8 cellular contexts compared by ENCODE assay signal in the genomic region with DNA sequence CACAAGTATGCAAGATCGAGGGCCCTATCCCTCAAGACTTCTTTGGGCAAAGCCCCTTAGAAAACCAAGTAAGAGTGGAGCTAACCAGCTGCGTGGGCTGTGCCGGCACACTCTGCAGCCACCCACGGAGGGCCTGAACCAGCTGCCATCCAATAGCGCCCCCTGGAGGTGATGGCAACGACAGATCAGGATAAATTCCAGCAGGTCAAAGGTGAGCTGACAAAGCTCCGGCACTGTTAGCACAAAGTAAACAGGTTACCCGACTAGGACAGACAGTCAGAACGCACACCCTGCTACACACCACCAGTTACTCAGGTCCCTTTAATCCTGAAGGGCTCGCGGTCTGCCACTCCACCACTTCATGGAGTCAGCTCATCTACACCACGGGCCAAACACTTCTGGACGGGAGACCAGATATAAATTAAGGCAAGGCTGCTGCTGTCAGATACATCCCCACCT. TPM values are rescaled to one million over a fixed set of nuclear protein-coding genes. Genes with fewer than 3 reads are reported as not detected.
A peak's percentile ranks its signal among the peaks of the same experiment; 100 is the strongest.
DNase-seq lines count a peak whose midpoint lies in the region; ATAC-seq, FAIRE-seq and TF ChIP-seq lines count a peak whose summit lies in the region.

No MANE protein-coding gene starts in this region.

- no peak for TF ChIP-seq POLR2A in endothelial cell of umbilical vein (IDR thresholded peaks at IDR 0.05; ENCODE audit: low read depth, low read length)

- no peaks in the 10 kb centered on the region for H3K9me3 ChIP-seq in endothelial cell of umbilical vein (replicated peaks; ENCODE audit: control insufficient read depth, insufficient read depth, low read length)
- H3K9me3 ChIP-seq in naive thymus-derived CD4-positive, alpha-beta T cell (ENCODE audit: control insufficient read depth in 2 of 3, low read length in 3 of 3), result no peaks in the 10 kb centered on the region

- H3K4me1 Mint-ChIP-seq in activated CD8-positive, alpha-beta T cell treated with anti-CD3 and anti-CD28 coated beads for 36 hours (ENCODE audit: low read depth), result peaks cover 54% of the 10 kb centered on the region
- peaks cover 34 to 78% (median 69%) of the 10 kb centered on the region in 7 donors for H3K4me1 Mint-ChIP-seq in naive thymus-derived CD4-positive, alpha-beta T cell

- dilution Hi-C loops in endothelial cell of umbilical vein (cut with MboI; ENCODE audit: extremely low pct_ligation_motif_present, low sequenced_read_pairs), result no loop called here

- peaks cover 19% of the 10 kb centered on the region for H3K79me2 ChIP-seq in endothelial cell of umbilical vein (ENCODE audit: control insufficient read depth, insufficient read depth, low read length)

- H3K9me1 ChIP-seq in endothelial cell of umbilical vein (replicated peaks; ENCODE audit: control insufficient read depth, extremely low read depth, insufficient read depth, low read length), result no peaks in the 10 kb centered on the region

- no peak overlapping the region for H2AFZ ChIP-seq in endothelial cell of umbilical vein (ENCODE audit: low read depth, low read length)

- H3K36me3 ChIP-seq in endothelial cell of umbilical vein (ENCODE audit: control insufficient read depth in 2 of 2, extremely low read depth in 1 of 2, insufficient read depth in 2 of 2, low read length in 2 of 2), result peaks cover 0 to 30% of the 10 kb centered on the region in 2 experiments
- H3K36me3 ChIP-seq in naive thymus-derived CD4-positive, alpha-beta T cell (ENCODE audit: control insufficient read depth in 2 of 3, insufficient read depth in 3 of 3, low read length in 3 of 3), result peaks cover 0 to 62% (median 0%) of the 10 kb centered on the region in 3 experiments

- no peak overlapping the region for H3K4me3 Mint-ChIP-seq in activated CD8-positive, alpha-beta T cell treated with anti-CD3 and anti-CD28 coated beads for 36 hours
- peak overlapping the region in 6 of 10 donors; percentile 28 to 51 (median 36) for H3K4me3 Mint-ChIP-seq in naive thymus-derived CD4-positive, alpha-beta T cell

- peak; percentile 84 for TF ChIP-seq CTCF in activated CD8-positive, alpha-beta T cell treated with anti-CD3 and anti-CD28 coated beads for 36 hours (IDR thresholded peaks at IDR 0.05)
- TF ChIP-seq CTCF in endothelial cell of umbilical vein (IDR thresholded peaks at IDR 0.05; ENCODE audit: extremely low read depth in 1 of 2, insufficient read depth in 1 of 2, low read depth in 1 of 2, low read length in 2 of 2), result peak; percentile 81

- H3K9me3 Mint-ChIP-seq in activated CD8-positive, alpha-beta T cell treated with anti-CD3 and anti-CD28 coated beads for 36 hours, result no peaks in the 10 kb centered on the region
- H3K9me3 Mint-ChIP-seq in naive thymus-derived CD4-positive, alpha-beta T cell, result no peaks in the 10 kb centered on the region

- H3K27me3 Mint-ChIP-seq in activated CD8-positive, alpha-beta T cell treated with anti-CD3 and anti-CD28 coated beads for 36 hours, result no peaks in the 10 kb centered on the region
- H3K27me3 Mint-ChIP-seq in naive thymus-derived CD4-positive, alpha-beta T cell, result no peaks in the 10 kb centered on the region

- CTCF ChIA-PET in activated CD8-positive, alpha-beta T cell treated with anti-CD3 and anti-CD28 coated beads for 36 hours (lab: Charles Lee), result interaction anchor here (0.6 to 9.9 kb wide), 53 partner anchors 8 to 487 kb away, joined by 3 to 123 read pairs (median 4); a partner anchor contains a TSS
- CTCF ChIA-PET in endothelial cell of umbilical vein (lab: Charles Lee), result interaction anchor here (0.6 to 3.5 kb wide), 44 partner anchors 10 to 372 kb away, joined by 3 to 50 read pairs (median 4); a partner anchor contains a TSS
- CTCF ChIA-PET in naive thymus-derived CD4-positive, alpha-beta T cell (lab: Charles Lee), result interaction anchor here (0.6 to 3.2 kb wide), 12 partner anchors 10 to 312 kb away, joined by 3 to 12 read pairs (median 4); a partner anchor contains a TSS

- peak; percentile 25 for ATAC-seq in activated CD8-positive, alpha-beta T cell treated with anti-CD3 and anti-CD28 coated beads for 36 hours
- peak; percentile 60 for ATAC-seq in naive thymus-derived CD4-positive, alpha-beta T cell

- no TSS peak for BruUV-seq in endothelial cell of umbilical vein (replicated peaks; lab: Mats Ljungman, UMichigan)

- H3K4me2 ChIP-seq in endothelial cell of umbilical vein (ENCODE audit: insufficient read depth, low read length), result no peak overlapping the region

- FAIRE-seq in endothelial cell of umbilical vein (lab: Jason Lieb, UNC), result peak; percentile 81

- H3K4me1 ChIP-seq in endothelial cell of umbilical vein (ENCODE audit: control insufficient read depth, extremely low read depth, insufficient read depth, low read length), result peaks cover 5% of the 10 kb centered on the region
- H3K4me1 ChIP-seq in naive thymus-derived CD4-positive, alpha-beta T cell (ENCODE audit: control insufficient read depth in 2 of 2, insufficient read depth in 2 of 2, low read length in 2 of 2), result peaks cover 10 to 25% of the 10 kb centered on the region in 2 donors

- no peaks in the 10 kb centered on the region for H4K20me1 ChIP-seq in endothelial cell of umbilical vein (replicated peaks; ENCODE audit: control insufficient read depth, extremely low read depth, insufficient read depth, low read length)

- peaks cover 45% of the 10 kb centered on the region for H3K36me3 Mint-ChIP-seq in activated CD8-positive, alpha-beta T cell treated with anti-CD3 and anti-CD28 coated beads for 36 hours (ENCODE audit: low read depth)
- peaks cover 12 to 38% (median 25%) of the 10 kb centered on the region in 5 donors for H3K36me3 Mint-ChIP-seq in naive thymus-derived CD4-positive, alpha-beta T cell

- no peaks in the 10 kb centered on the region for H3K27me3 ChIP-seq in endothelial cell of umbilical vein (ENCODE audit: control insufficient read depth in 2 of 2, insufficient read depth in 2 of 2, low read length in 2 of 2)
- no peaks in the 10 kb centered on the region for H3K27me3 ChIP-seq in naive thymus-derived CD4-positive, alpha-beta T cell (ENCODE audit: control insufficient read depth in 2 of 2, insufficient read depth in 2 of 2, low read length in 2 of 2)

- POLR2A ChIA-PET in activated CD8-positive, alpha-beta T cell treated with anti-CD3 and anti-CD28 coated beads for 36 hours (lab: Charles Lee), result interaction anchor here (0.8 to 4.9 kb wide), 3 partner anchors 64 to 110 kb away, joined by 3 to 25 read pairs (median 3); a partner anchor contains a TSS
- POLR2A ChIA-PET in endothelial cell of umbilical vein (lab: Charles Lee), result interaction anchor here (0.8 kb wide), 1 partner anchor 276 kb away, joined by 3 read pairs; a partner anchor contains a TSS
- POLR2A ChIA-PET in naive thymus-derived CD4-positive, alpha-beta T cell (lab: Charles Lee), result no interaction called here

- intact Hi-C loops in activated CD8-positive, alpha-beta T cell treated with anti-CD3 and anti-CD28 coated beads for 36 hours (cut with micrococcal nuclease), result no loop called here
- intact Hi-C loops in endothelial cell of umbilical vein (cut with micrococcal nuclease), result loop anchor here (1.0 to 5.0 kb wide), 4 partner anchors 14 to 244 kb away; no protein-coding TSS in a partner anchor
- intact Hi-C loops in naive thymus-derived CD4-positive, alpha-beta T cell (cut with micrococcal nuclease), result loop anchor here (1.0 kb wide), 1 partner anchor 244 kb away; no protein-coding TSS in a partner anchor

- DNase-seq in NCI-H2081 (lab: John Stamatoyannopoulos, UW) (peak; percentile 44 to 45), NCI-H2081 treated with DMSO at 0.1 percent for 48 hours (lab: John Stamatoyannopoulos, UW) (no peak), NCI-H2196 treated with DMSO at 0.1 percent for 48 hours (lab: John Stamatoyannopoulos, UW; ENCODE audit: unreplicated experiment) (peak; percentile 68), endothelial cell of umbilical vein (ENCODE audit: low read depth, low spot score) (peak; percentile 76), superior temporal gyrus (ENCODE audit: extremely low spot score) (no peak)
- DNase-seq in activated CD8-positive, alpha-beta T cell treated with anti-CD3 and anti-CD28 coated beads for 36 hours, result peak; percentile 84
- peak in 8 of 9 donors; percentile 59 to 80 (median 71) for DNase-seq in naive thymus-derived CD4-positive, alpha-beta T cell
- peak; percentile 26 to 80 (median 68) for DNase-seq in stimulated activated naive CD4-positive, alpha-beta T cell (lab: John Stamatoyannopoulos, UW)

- H3K9ac ChIP-seq in endothelial cell of umbilical vein (replicated peaks; ENCODE audit: extremely low read depth, insufficient read depth, low read length), result no peak overlapping the region

- no peak overlapping the region for H3K27ac Mint-ChIP-seq in activated CD8-positive, alpha-beta T cell treated with anti-CD3 and anti-CD28 coated beads for 36 hours
- H3K27ac Mint-ChIP-seq in naive thymus-derived CD4-positive, alpha-beta T cell, result peak overlapping the region in 2 of 9 donors; percentile 28 to 82

- H3K4me3 ChIP-seq in endothelial cell of umbilical vein (replicated peaks in 1 of 3; ENCODE audit: insufficient read depth in 1 of 3, low read depth in 1 of 3, low read length in 3 of 3), result no peak overlapping the region
- H3K4me3 ChIP-seq in naive thymus-derived CD4-positive, alpha-beta T cell (ENCODE audit: low read length), result no peak overlapping the region

- H3K27ac ChIP-seq in endothelial cell of umbilical vein (ENCODE audit: insufficient read depth, low read depth, low read length), result no peak overlapping the region
- no peak overlapping the region for H3K27ac ChIP-seq in naive thymus-derived CD4-positive, alpha-beta T cell (ENCODE audit: low read depth, low read length)

RNA-seq across cellular contexts. Expression of a gene that starts 4.9 kb away (rescaled TPM):
- 1 to 10 TPM; 5.1 to 5.5 TPM for total RNA-seq in activated CD8-positive, alpha-beta T cell treated with anti-CD3 and anti-CD28 coated beads for 36 hours
- 8.1 and 8.5 TPM in 2 replicates for total RNA-seq in endothelial cell of umbilical vein
- polyA plus RNA-seq in endothelial cell of umbilical vein, result 5.9 TPM in 2 replicates
- polyA plus RNA-seq in endothelial cell of umbilical vein (2011; cell fraction: cytosol; rRNA removed), result 5.3 and 5.5 TPM in 2 replicates
- 7.5 and 8.9 TPM in 2 replicates for polyA plus RNA-seq in endothelial cell of umbilical vein (2011; cell fraction: nucleus; rRNA removed)
- 4.7 and 4.8 TPM in 2 replicates for polyA plus RNA-seq in endothelial cell of umbilical vein (2012)
- 14.0 and 14.8 TPM in 2 replicates for polyA minus RNA-seq in endothelial cell of umbilical vein
- polyA minus RNA-seq in endothelial cell of umbilical vein (2011; cell fraction: cytosol; rRNA and poly(A)+ RNA removed), result 3.8 TPM
- polyA minus RNA-seq in endothelial cell of umbilical vein (2011; cell fraction: nucleus; rRNA and poly(A)+ RNA removed), result 7.3 and 10.1 TPM in 2 replicates
- 10 to 100 TPM in 3 of 5 experiments, 1 to 10 TPM in 2; 5.8 to 12.9 (median 10.7) TPM for total RNA-seq in naive thymus-derived CD4-positive, alpha-beta T cell
- 1 to 10 TPM; 2.2 to 3.2 TPM for polyA plus RNA-seq in naive thymus-derived CD4-positive, alpha-beta T cell

RNA-seq across cellular contexts. Expression of a gene that starts 14.9 kb away (rescaled TPM):
- under 1 TPM; 0.34 to 0.54 TPM for total RNA-seq in activated CD8-positive, alpha-beta T cell treated with anti-CD3 and anti-CD28 coated beads for 36 hours
- total RNA-seq in endothelial cell of umbilical vein, result not detected in 2 replicates
- polyA plus RNA-seq in endothelial cell of umbilical vein, result not detected in 2 replicates
- not detected in 2 replicates for polyA plus RNA-seq in endothelial cell of umbilical vein (2011; cell fraction: cytosol; rRNA removed)
- not detected in 2 replicates for polyA plus RNA-seq in endothelial cell of umbilical vein (2011; cell fraction: nucleus; rRNA removed)
- polyA plus RNA-seq in endothelial cell of umbilical vein (2012), result not detected in 2 replicates
- polyA minus RNA-seq in endothelial cell of umbilical vein, result not detected in 2 replicates
- polyA minus RNA-seq in endothelial cell of umbilical vein (2011; cell fraction: cytosol; rRNA and poly(A)+ RNA removed), result not detected
- polyA minus RNA-seq in endothelial cell of umbilical vein (2011; cell fraction: nucleus; rRNA and poly(A)+ RNA removed), result not detected in 2 replicates
- 1 to 10 TPM in 1 of 5 experiments, under 1 TPM in 3, not detected in 1; 0.49 to 1.1 (median 0.74) TPM for total RNA-seq in naive thymus-derived CD4-positive, alpha-beta T cell
- polyA plus RNA-seq in naive thymus-derived CD4-positive, alpha-beta T cell, result not detected

RNA-seq across cellular contexts. Expression of a gene that starts 44.1 kb away (rescaled TPM):
- total RNA-seq in activated CD8-positive, alpha-beta T cell treated with anti-CD3 and anti-CD28 coated beads for 36 hours, result under 1 TPM; 0.34 to 0.36 TPM
- total RNA-seq in endothelial cell of umbilical vein, result 0.09 and 0.29 TPM in 2 replicates
- 0.08 and 0.13 TPM in 2 replicates for polyA plus RNA-seq in endothelial cell of umbilical vein
- 0.06 TPM in 1 of 2 replicates, not detected in the other for polyA plus RNA-seq in endothelial cell of umbilical vein (2011; cell fraction: cytosol; rRNA removed)
- polyA plus RNA-seq in endothelial cell of umbilical vein (2011; cell fraction: nucleus; rRNA removed), result 0.66 and 0.98 TPM in 2 replicates
- polyA plus RNA-seq in endothelial cell of umbilical vein (2012), result 0.09 TPM in 1 of 2 replicates, not detected in the other
- 0.15 and 0.29 TPM in 2 replicates for polyA minus RNA-seq in endothelial cell of umbilical vein
- not detected for polyA minus RNA-seq in endothelial cell of umbilical vein (2011; cell fraction: cytosol; rRNA and poly(A)+ RNA removed)
- 0.19 and 0.63 TPM in 2 replicates for polyA minus RNA-seq in endothelial cell of umbilical vein (2011; cell fraction: nucleus; rRNA and poly(A)+ RNA removed)
- 1 to 10 TPM in 3 of 5 experiments, under 1 TPM in 2; 0.44 to 2.0 (median 1.2) TPM for total RNA-seq in naive thymus-derived CD4-positive, alpha-beta T cell
- under 1 TPM; 0.19 to 0.22 TPM for polyA plus RNA-seq in naive thymus-derived CD4-positive, alpha-beta T cell

RNA-seq across cellular contexts. Expression of a gene that starts 48.5 kb away (rescaled TPM):
- total RNA-seq in activated CD8-positive, alpha-beta T cell treated with anti-CD3 and anti-CD28 coated beads for 36 hours, result 1 to 10 TPM; 2.1 to 2.6 TPM
- total RNA-seq in endothelial cell of umbilical vein, result not detected in 2 replicates
- polyA plus RNA-seq in endothelial cell of umbilical vein, result not detected in 2 replicates
- polyA plus RNA-seq in endothelial cell of umbilical vein (2011; cell fraction: cytosol; rRNA removed), result not detected in 2 replicates
- 0.07 TPM in 1 of 2 replicates, not detected in the other for polyA plus RNA-seq in endothelial cell of umbilical vein (2011; cell fraction: nucleus; rRNA removed)
- polyA plus RNA-seq in endothelial cell of umbilical vein (2012), result not detected in 2 replicates
- 0.10 TPM in 1 of 2 replicates, not detected in the other for polyA minus RNA-seq in endothelial cell of umbilical vein
- not detected for polyA minus RNA-seq in endothelial cell of umbilical vein (2011; cell fraction: cytosol; rRNA and poly(A)+ RNA removed)
- 0.24 and 0.29 TPM in 2 replicates for polyA minus RNA-seq in endothelial cell of umbilical vein (2011; cell fraction: nucleus; rRNA and poly(A)+ RNA removed)
- total RNA-seq in naive thymus-derived CD4-positive, alpha-beta T cell, result 1 to 10 TPM; 1.3 to 2.3 (median 1.9) TPM
- under 1 TPM; 0.56 to 0.68 TPM for polyA plus RNA-seq in naive thymus-derived CD4-positive, alpha-beta T cell

Comparison
In these comparisons a context has a peak if more than half of its experiments do, and no peak if none do; other contexts are left out.
1. DNase-seq: peak in NCI-H2081 (2 of 2), NCI-H2196 treated with DMSO at 0.1 percent for 48 hours (single experiment), activated CD8-positive, alpha-beta T cell treated with anti-CD3 and anti-CD28 coated beads for 36 hours (single experiment), endothelial cell of umbilical vein (single experiment), naive thymus-derived CD4-positive, alpha-beta T cell (8 of 9) and stimulated activated naive CD4-positive, alpha-beta T cell (6 of 6); none in NCI-H2081 treated with DMSO at 0.1 percent for 48 hours (single experiment) and superior temporal gyrus (single experiment).